ENCODE assay signal across 28 cellular contexts in the genomic region with DNA sequence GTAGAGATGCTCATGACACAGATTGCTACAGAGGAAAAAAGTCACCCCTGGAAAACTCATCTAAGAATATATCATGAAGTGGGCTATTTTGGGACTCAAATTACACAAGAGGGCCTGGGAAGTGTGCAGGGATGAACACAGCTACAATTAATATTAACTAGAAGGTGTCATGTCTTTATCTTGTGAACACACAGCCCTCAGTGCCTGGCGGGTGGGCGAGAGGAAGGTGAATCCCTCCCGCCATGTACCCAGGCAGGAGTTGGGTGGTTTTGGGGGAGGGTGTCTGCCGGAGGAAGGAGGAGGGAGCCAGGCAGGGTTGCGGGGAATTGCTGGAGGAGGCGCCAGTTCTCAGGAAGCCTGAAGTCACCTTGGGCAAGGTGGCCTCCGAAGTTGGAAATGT. TPM values are rescaled to one million over a fixed set of nuclear protein-coding genes. Genes with fewer than 3 reads are reported as not detected.
DNase-seq lines count a peak whose midpoint lies in the region; ATAC-seq, FAIRE-seq and TF ChIP-seq lines count a peak whose summit lies in the region.
"Had no signal": no experiment of that assay in that cellular context is flagged by ENCODE, and none has a peak within 500 bp of the region (broad histone marks: within the 10 kb centered on the region; RNA-seq: fewer than 3 reads in every experiment).

No MANE protein-coding gene starts in this region.

- H4K8ac ChIP-seq in H1 (ENCODE audit: extremely low read depth, insufficient read depth, low read length) = no peak overlapping the region
- H4K8ac ChIP-seq in neuronal stem cell (ENCODE audit: low read depth, low read length) = no peak overlapping the region

- H3K4me1 ChIP-seq in GM23338 (ENCODE audit: insufficient read depth) = peaks cover 18% of the 10 kb centered on the region
- H3K4me1 ChIP-seq in H1 (replicated peaks in 1 of 4; ENCODE audit: control insufficient read depth in 3 of 4, insufficient read depth in 4 of 4, low read length in 3 of 4) = peaks cover 2 to 9% (median 6%) of the 10 kb centered on the region in 4 experiments; a peak in 6 of 7 replicates
- H3K4me1 ChIP-seq in left ventricle myocardium inferior = peaks cover 49% of the 10 kb centered on the region
- no peaks in the 10 kb centered on the region for H3K4me1 ChIP-seq in neuronal stem cell (ENCODE audit: control insufficient read depth in 2 of 2, insufficient read depth in 1 of 2, low read depth in 1 of 2, low read length in 2 of 2)
- peaks cover 0 to 19% (median 5%) of the 10 kb centered on the region in 4 donors for H3K4me1 ChIP-seq in transverse colon

- no peaks in the 10 kb centered on the region for H3K9me3 Mint-ChIP-seq in GM23338
- H3K9me3 Mint-ChIP-seq: CD8-positive, alpha-beta memory T cell; H9; HFFc6 had no signal

- H3K4me2 ChIP-seq in GM23338 = peak overlapping the region; percentile 55; the same call in 1 of the 2 replicates
- H3K4me2 ChIP-seq in H1 (ENCODE audit: insufficient read depth in 1 of 2, low read depth in 2 of 2, low read length in 2 of 2) = no peak overlapping the region
- no peak overlapping the region for H3K4me2 ChIP-seq in neuronal stem cell (ENCODE audit: insufficient read depth, low read length, poor library complexity, severe bottlenecking)

- POLR2A ChIA-PET in H1 (lab: Charles Lee; ENCODE audit: partially characterized antibody) = interaction anchor here (1.4 kb wide), 1 partner anchor 39 kb away, joined by 3 read pairs; no protein-coding TSS in a partner anchor

- FAIRE-seq in H1 (lab: Jason Lieb, UNC) = no peak
- FAIRE-seq: A204.1, G401.6, GM12892, GM18507 had no signal

- no peaks in the 10 kb centered on the region for H4K20me1 ChIP-seq in GM23338 (replicated peaks; ENCODE audit: insufficient read depth)
- H4K20me1 ChIP-seq in H1 (replicated peaks in 1 of 2; ENCODE audit: control insufficient read depth in 1 of 2, insufficient read depth in 2 of 2, low read length in 2 of 2) = no peaks in the 10 kb centered on the region

- H2AK5ac ChIP-seq in H1 (ENCODE audit: low read depth, low read length) = no peak overlapping the region
- H2AK5ac ChIP-seq in neuronal stem cell (ENCODE audit: low read depth, low read length) = no peak overlapping the region

- H4K91ac ChIP-seq in H1 (replicated peaks; ENCODE audit: insufficient read length, low read length) (no peak overlapping the region), neuronal stem cell (ENCODE audit: low read depth, low read length, poor library complexity) (no peak overlapping the region)

- H3K36me3 ChIP-seq in GM23338 (ENCODE audit: insufficient read depth) (no peaks in the 10 kb centered on the region), H1 (ENCODE audit: control insufficient read depth in 2 of 4, insufficient read depth in 4 of 4, low read length in 3 of 4) (no peaks in the 10 kb centered on the region), left ventricle myocardium inferior (no peaks in the 10 kb centered on the region), neuronal stem cell (replicated peaks in 1 of 2; ENCODE audit: control insufficient read depth in 2 of 2, insufficient read depth in 2 of 2, low read length in 2 of 2) (no peaks in the 10 kb centered on the region), transverse colon (no peaks in the 10 kb centered on the region)
- H3K36me3 ChIP-seq: Peyer's patch had no signal

- H3K4me3 Mint-ChIP-seq in GM23338 = no peak overlapping the region
- H3K4me3 Mint-ChIP-seq: H9, HFFc6 had no signal

- H2BK120ac ChIP-seq in H1 (replicated peaks; ENCODE audit: low read depth, low read length) = no peak overlapping the region
- no peak overlapping the region for H2BK120ac ChIP-seq in neuronal stem cell (ENCODE audit: low read depth, low read length)

- H3K27ac ChIP-seq in GM23338 (ENCODE audit: low read depth) (no peak overlapping the region), H1 (ENCODE audit: low read depth, low read length) (no peak overlapping the region), left ventricle myocardium inferior (replicated peaks) (peak overlapping the region; percentile 86), neuronal stem cell (replicated peaks; ENCODE audit: low read length) (no peak overlapping the region), transverse colon (no peak overlapping the region)
- H3K27ac ChIP-seq: C4-2B, HL-60, Peyer's patch had no signal

- no peak overlapping the region for H3K4me3 ChIP-seq in GM23338
- no peak overlapping the region for H3K4me3 ChIP-seq in H1 (ENCODE audit: extremely low read depth in 1 of 4, insufficient read depth in 2 of 4, low read depth in 3 of 4, low read length in 4 of 4)
- H3K4me3 ChIP-seq in left ventricle myocardium inferior = no peak overlapping the region
- no peak overlapping the region for H3K4me3 ChIP-seq in neuronal stem cell (ENCODE audit: low read length in 2 of 2)
- H3K4me3 ChIP-seq in transverse colon = no peak overlapping the region
- H3K4me3 ChIP-seq: Peyer's patch had no signal

- peak overlapping the region; percentile 63; the same call in 1 of the 2 replicates for H2AFZ ChIP-seq in GM23338
- 0 out of 2 replicates have a peak overlapping the region, but pooled peaks have one; percentile 20 for H2AFZ ChIP-seq in H1 (ENCODE audit: low read length)
- H2AFZ ChIP-seq in neuronal stem cell (ENCODE audit: low read length) = no peak overlapping the region

- TF ChIP-seq RAD21 in H1 (IDR thresholded peaks at IDR 0.05 in 1 of 2, conservative IDR thresholded peaks at IDR 0.05 in 1 of 2; ENCODE audit: low read depth in 2 of 2, low read length in 2 of 2) = no peak

- no peaks in the 10 kb centered on the region for H3K79me2 ChIP-seq in GM23338 (replicated peaks; ENCODE audit: insufficient read depth)
- H3K79me2 ChIP-seq in H1 (ENCODE audit: control insufficient read depth in 1 of 2, insufficient read depth in 2 of 2, low read length in 2 of 2) = no peaks in the 10 kb centered on the region

- TF ChIP-seq CTCF in GM23338 (conservative IDR thresholded peaks at IDR 0.05; ENCODE audit: low read depth in 2 of 2) (no peak), H1 (IDR thresholded peaks at IDR 0.05; ENCODE audit: control extremely low read depth in 1 of 3, insufficient read depth in 1 of 3, low read depth in 1 of 3, low read length in 3 of 3) (no peak), left ventricle myocardium inferior (IDR thresholded peaks at IDR 0.05; ENCODE audit: borderline replicate concordance) (no peak), transverse colon (IDR thresholded peaks at IDR 0.05) (no peak)

- in situ Hi-C loops in transverse colon (cut with MboI; ENCODE audit: low pct_ligation_motif_present in 1 of 4, low pct_unique_long_range_greater_than_20kb in 1 of 4, low sequenced_read_pairs in 3 of 4) = no loop called here

- TF ChIP-seq POLR2A in H1 (IDR thresholded peaks at IDR 0.05; ENCODE audit: control extremely low read depth in 1 of 2, low read depth in 2 of 2, low read length in 2 of 2) (no peak), transverse colon (IDR thresholded peaks at IDR 0.05) (no peak)

- H3K79me1 ChIP-seq in H1 (ENCODE audit: low read depth, low read length) (no peaks in the 10 kb centered on the region), neuronal stem cell (ENCODE audit: low read depth, low read length) (no peaks in the 10 kb centered on the region)

- no peak overlapping the region for H3K18ac ChIP-seq in H1 (ENCODE audit: extremely low read depth, low read length)
- H3K18ac ChIP-seq in neuronal stem cell (ENCODE audit: low read length) = peak overlapping the region; percentile 48

- peak; percentile 46 for DNase-seq in GM23338 (ENCODE audit: low spot score)
- no peak for DNase-seq in H1 (ENCODE audit: low read depth in 1 of 2, low spot score in 2 of 2)
- no peak for DNase-seq in left ventricle myocardium inferior
- DNase-seq in neuronal stem cell (ENCODE audit: low spot score) = no peak
- no peak for DNase-seq in COLO829 (ENCODE audit: low spot score)
- DNase-seq in transverse colon = no peak
- no peak for DNase-seq in activated CD4-positive, alpha-beta T cell treated with anti-CD3 and anti-CD28 coated beads, Interleukin-2, amount 50 U/mL, for 4 hours
- DNase-seq: CD8-positive, alpha-beta memory T cell; H9; HFFc6; KG1; NCI-H1092 treated with DMSO at 0.1 percent for 48 hours; NCI-H146; NCI-H2029; NCI-H2171; NCI-H345; NCI-H524 treated with DMSO at 0.1 percent for 48 hours; Peyer's patch had no signal

- no peak overlapping the region for H3K9ac ChIP-seq in H1 (replicated peaks in 1 of 4; ENCODE audit: extremely low read depth in 1 of 4, low read depth in 3 of 4, low read length in 3 of 4)
- H3K9ac ChIP-seq in neuronal stem cell (ENCODE audit: low read depth, low read length, poor library complexity) = no peak overlapping the region

- H3K23ac ChIP-seq in H1 (ENCODE audit: insufficient read length) (no peak overlapping the region), neuronal stem cell (ENCODE audit: low read depth, low read length, poor library complexity) (no peak overlapping the region)

- peaks cover 19% of the 10 kb centered on the region for H3K27me3 ChIP-seq in GM23338 (ENCODE audit: insufficient read depth)
- peaks cover 0 to 12% (median 11%) of the 10 kb centered on the region in 4 experiments; a peak in 6 of 7 replicates for H3K27me3 ChIP-seq in H1 (replicated peaks in 1 of 4; ENCODE audit: control insufficient read depth in 3 of 4, extremely low read depth in 1 of 4, insufficient read depth in 3 of 4, low read length in 3 of 4)
- peaks cover 33% of the 10 kb centered on the region for H3K27me3 ChIP-seq in left ventricle myocardium inferior (ENCODE audit: low read depth)
- peaks cover 3 to 67% (median 22%) of the 10 kb centered on the region in 3 experiments for H3K27me3 ChIP-seq in neuronal stem cell (ENCODE audit: control insufficient read depth in 3 of 3, insufficient read depth in 3 of 3, low read depth in 1 of 3, low read length in 3 of 3)
- peaks cover 20% of the 10 kb centered on the region for H3K27me3 ChIP-seq in transverse colon
- H3K27me3 ChIP-seq: Peyer's patch had no signal

- H3K9me3 ChIP-seq in H1 (ENCODE audit: insufficient read depth in 2 of 2, low read depth in 1 of 2, low read length in 1 of 2) (no peaks in the 10 kb centered on the region), left ventricle myocardium inferior (replicated peaks) (no peaks in the 10 kb centered on the region), neuronal stem cell (replicated peaks in 1 of 2; ENCODE audit: control insufficient read depth in 2 of 2, insufficient read depth in 1 of 2, low read depth in 1 of 2, low read length in 2 of 2) (no peaks in the 10 kb centered on the region), transverse colon (no peaks in the 10 kb centered on the region)
- H3K9me3 ChIP-seq: Peyer's patch had no signal

- 71% methylated on average over 6 of the region's 7 CpGs; no CpG with 5 or more reads in 1 of the 2 experiments for WGBS in H1 (ENCODE audit: extremely low coverage in 1 of 2, insufficient coverage in 1 of 2, insufficient read length in 1 of 2, insufficient replicate concordance in 2 of 2, low coverage in 1 of 2, low lambda C conversion rate in 2 of 2, missing lambda C conversion rate in 1 of 2), 2 experiments
- WGBS in neuronal stem cell (ENCODE audit: extremely low coverage in 2 of 2, insufficient read length in 2 of 2, insufficient replicate concordance in 1 of 2), 2 donors = no CpG with 5 or more reads among the region's 7 CpGs
- 90 to 100% methylated on average over 2 to 7 of the region's 7 CpGs for WGBS in transverse colon (ENCODE audit: low coverage in 1 of 2), 2 donors

- H3K23me2 ChIP-seq in H1 (ENCODE audit: low read depth, low read length) = peaks cover 2% of the 10 kb centered on the region; the same call in 1 of the 2 replicates

- no peaks in the 10 kb centered on the region for H3K36me3 Mint-ChIP-seq in GM23338 (ENCODE audit: low read depth)
- H3K36me3 Mint-ChIP-seq: CD8-positive, alpha-beta memory T cell had no signal

- H2BK15ac ChIP-seq in H1 (ENCODE audit: low read length) (no peak overlapping the region), neuronal stem cell (ENCODE audit: low read length) (no peak overlapping the region)

- peaks cover 14% of the 10 kb centered on the region; the same call in 1 of the 2 replicates for H3F3A ChIP-seq in GM23338 (replicated peaks; ENCODE audit: low read depth)

- peak; percentile 18 for ATAC-seq in GM23338

- H3K27me3 Mint-ChIP-seq in GM23338 (ENCODE audit: insufficient read depth, low read depth, poor library complexity) = peaks cover 22% of the 10 kb centered on the region

- no peak overlapping the region for H4K5ac ChIP-seq in H1 (ENCODE audit: insufficient read length, low read depth, low read length)

- H3K4ac ChIP-seq in H1 (replicated peaks; ENCODE audit: insufficient read length, low read depth, low read length) = no peak overlapping the region
- no peak overlapping the region for H3K4ac ChIP-seq in neuronal stem cell (ENCODE audit: low read length)

- TF ChIP-seq EP300 in H1 (IDR thresholded peaks at IDR 0.05; ENCODE audit: borderline replicate concordance in 1 of 2, low read depth in 2 of 2, low read length in 2 of 2) = no peak
- TF ChIP-seq EP300 in transverse colon (IDR thresholded peaks at IDR 0.05; ENCODE audit: low read depth) = no peak

- no peak overlapping the region for H2BK5ac ChIP-seq in H1 (ENCODE audit: low read depth, low read length)
- no peak overlapping the region for H2BK5ac ChIP-seq in neuronal stem cell (ENCODE audit: low read length)

- no peak overlapping the region for H3K27ac Mint-ChIP-seq in GM23338
- H3K27ac Mint-ChIP-seq: H9, HFFc6 had no signal

- H3K9me2 ChIP-seq in GM23338 (ENCODE audit: insufficient read depth) = no peaks in the 10 kb centered on the region

- CTCF ChIA-PET in H1 (lab: Charles Lee; ENCODE audit: partially characterized antibody) = interaction anchor here (0.6 to 1.6 kb wide), 3 partner anchors 35 to 39 kb away, joined by 3 to 4 read pairs (median 4); no protein-coding TSS in a partner anchor

- H3K4me1 Mint-ChIP-seq in GM23338 = peaks cover 16% of the 10 kb centered on the region

- H2BK20ac ChIP-seq in H1 (ENCODE audit: low read length) = no peak overlapping the region

- H2BK12ac ChIP-seq in H1 (ENCODE audit: low read depth, low read length) = no peak overlapping the region
- H2BK12ac ChIP-seq in neuronal stem cell (ENCODE audit: low read length) = no peak overlapping the region

- intact Hi-C loops in left ventricle myocardium inferior (cut with micrococcal nuclease) (no loop called here), transverse colon (cut with DNase I; ENCODE audit: low total_unique reads) (no loop called here)

- no peak overlapping the region for H3K56ac ChIP-seq in H1 (replicated peaks; ENCODE audit: insufficient read length, low read depth, low read length)

- H3K14ac ChIP-seq in H1 (ENCODE audit: insufficient read length) = no peak overlapping the region
- no peak overlapping the region for H3K14ac ChIP-seq in neuronal stem cell (ENCODE audit: low read length)

RNA-seq across cellular contexts. Expression of a gene that starts 5.1 kb away (rescaled TPM):
- 13.5 and 15.9 TPM in 2 replicates for total RNA-seq in GM23338 (2014; rRNA removed; shearing (Covaris generic))
- 3.5 and 3.7 TPM in 2 replicates for polyA plus RNA-seq in GM23338 (2016; fragmentation: Nextera tagmentation; extraction: Ambion mirVana)
- 18.9 and 20.9 TPM in 2 replicates for total RNA-seq in H1 (2021; fragmentation: NEBNext Ultra II Directional; extraction: Animal tissue kit (Norgen Biotek cat#: 25700))
- polyA plus RNA-seq in H1 (2011; rRNA removed) = 8.6 and 10.8 TPM in 2 replicates
- polyA plus RNA-seq in H1 (2011; cell fraction: cytosol; rRNA removed) = 9.9 TPM
- 13.0 TPM for polyA plus RNA-seq in H1 (2011; cell fraction: nucleus; rRNA removed)
- 7.5 to 9.3 TPM (median 8.6 TPM) in 4 replicates for polyA plus RNA-seq in H1 (2012, experiment 1 of 2)
- 6.2 TPM for polyA plus RNA-seq in H1 (2012, experiment 2 of 2)
- 5.4 TPM for polyA plus RNA-seq in H1 (2013, experiment 1 of 2)
- 5.4 TPM for polyA plus RNA-seq in H1 (2013, experiment 2 of 2)
- polyA minus RNA-seq in H1 (2011; rRNA and poly(A)+ RNA removed) = 21.7 and 25.4 TPM in 2 replicates
- 9.5 TPM for polyA minus RNA-seq in H1 (2011; cell fraction: cytosol; rRNA and poly(A)+ RNA removed)
- polyA minus RNA-seq in H1 (2011; cell fraction: nucleus; rRNA and poly(A)+ RNA removed) = 10.1 TPM
- 4.4 TPM for total RNA-seq in left ventricle myocardium inferior
- 0.03 TPM for polyA plus RNA-seq in neuronal stem cell (2013, experiment 1 of 2)
- 0.04 TPM for polyA plus RNA-seq in neuronal stem cell (2013, experiment 2 of 2)
- total RNA-seq in transverse colon = 10 to 100 TPM; 18.7 to 36.3 (median 25.4) TPM
- total RNA-seq: HFFc6, OCI-LY7, SK-MEL-5 had no signal

RNA-seq across cellular contexts. Expression of a gene that starts 29.4 kb away (rescaled TPM):
- not detected in 2 replicates for total RNA-seq in GM23338 (2014; rRNA removed; shearing (Covaris generic))
- polyA plus RNA-seq in GM23338 (2016; fragmentation: Nextera tagmentation; extraction: Ambion mirVana) (not detected in 2 replicates), H1 (2011; rRNA removed) (not detected in 2 replicates)
- total RNA-seq in H1 (2021; fragmentation: NEBNext Ultra II Directional; extraction: Animal tissue kit (Norgen Biotek cat#: 25700)) = not detected in 2 replicates
- not detected for polyA plus RNA-seq in H1 (2011; cell fraction: cytosol; rRNA removed)
- not detected for polyA plus RNA-seq in H1 (2011; cell fraction: nucleus; rRNA removed)
- not detected in 4 replicates for polyA plus RNA-seq in H1 (2012, experiment 1 of 2)
- polyA plus RNA-seq in H1 (2012, experiment 2 of 2) = not detected
- not detected for polyA plus RNA-seq in H1 (2013, experiment 1 of 2)
- not detected for polyA plus RNA-seq in H1 (2013, experiment 2 of 2)
- polyA minus RNA-seq in H1 (2011; rRNA and poly(A)+ RNA removed) = not detected in 2 replicates
- polyA minus RNA-seq in H1 (2011; cell fraction: cytosol; rRNA and poly(A)+ RNA removed) = not detected
- not detected for polyA minus RNA-seq in H1 (2011; cell fraction: nucleus; rRNA and poly(A)+ RNA removed)
- total RNA-seq in left ventricle myocardium inferior (not detected), transverse colon (under 1 TPM in 1 of 4 donors, not detected in 3; 0.80 TPM)
- polyA plus RNA-seq in neuronal stem cell (2013, experiment 1 of 2) = not detected
- polyA plus RNA-seq in neuronal stem cell (2013, experiment 2 of 2) = not detected
- total RNA-seq: Daoy, H9, HFFc6, HT-29, OCI-LY7, Peyer's patch had no signal
